21 cellular contexts compared by ENCODE assay signal in genomic region chr9:112719696-112720095, GRCh38. TPM values are rescaled to one million over a fixed set of nuclear protein-coding genes. Genes with fewer than 3 reads are reported as not detected.
DNase-seq lines count a peak whose midpoint lies in the region; ATAC-seq, FAIRE-seq and TF ChIP-seq lines count a peak whose summit lies in the region.
"Had no signal": no experiment of that assay in that cellular context is flagged by ENCODE, and none has a peak within 500 bp of the region (broad histone marks: within the 10 kb centered on the region; RNA-seq: fewer than 3 reads in every experiment).

No MANE protein-coding gene starts in this region.

- H3K4me3 Mint-ChIP-seq in activated T-helper 17 cell treated with anti-CD3 and anti-CD28 coated beads, Interleukin-2, amount 50 U/mL, for 72 hours, result peak overlapping the region; percentile 93
- H3K4me3 Mint-ChIP-seq in immature natural killer cell, result no peak overlapping the region
- H3K4me3 Mint-ChIP-seq in GM23338, result no peak overlapping the region
- H3K4me3 Mint-ChIP-seq: memory B cell, neural progenitor cell had no signal

- H3K4me1 ChIP-seq in HepG2 (ENCODE audit: insufficient read depth, low read length) (peaks cover 22% of the 10 kb centered on the region), right lobe of liver (peaks cover 0 to 8% (median 2%) of the 10 kb centered on the region in 4 donors), tibial nerve (peaks cover 0 to 20% (median 11%) of the 10 kb centered on the region in 4 donors), GM23338 (ENCODE audit: insufficient read depth) (no peaks in the 10 kb centered on the region)
- H3K4me1 ChIP-seq: neural progenitor cell had no signal

- 48% methylated on average over 2 of the region's 2 CpGs for WGBS in HepG2 (ENCODE audit: low lambda C conversion rate)
- 82% methylated on average over 2 of the region's 2 CpGs for WGBS in right lobe of liver (ENCODE audit: insufficient coverage, low coverage, low lambda C conversion rate, missing lambda C conversion rate)
- WGBS in tibial nerve, 2 donors, result 44 to 53% methylated on average over 2 of the region's 2 CpGs

- CTCF ChIA-PET in HepG2 (lab: Yijun Ruan, JAX; ENCODE audit: low intra/inter-chr PET ratio, low total read pairs), result no interaction called here

- H3K9me2 ChIP-seq in GM23338 (ENCODE audit: insufficient read depth), result no peaks in the 10 kb centered on the region

- intact Hi-C loops in HepG2 (cut with micrococcal nuclease; ENCODE audit: unreplicated experiment) (loop anchor here (10.0 kb wide), 1 partner anchor 335 kb away; the partner anchor contains the start of gene HSDL2), right lobe of liver (cut with DNase I) (no loop called here)

- no peaks in the 10 kb centered on the region for H3K9me3 Mint-ChIP-seq in activated T-helper 17 cell treated with anti-CD3 and anti-CD28 coated beads, Interleukin-2, amount 50 U/mL, for 72 hours
- H3K9me3 Mint-ChIP-seq in immature natural killer cell (no peaks in the 10 kb centered on the region), GM23338 (no peaks in the 10 kb centered on the region)
- H3K9me3 Mint-ChIP-seq: memory B cell, neural progenitor cell had no signal

- POLR2A ChIA-PET in HepG2 (lab: Yijun Ruan, JAX), result interaction anchor here (1.2 to 3.3 kb wide), 4 partner anchors 11 to 31 kb away, joined by 4 to 32 read pairs (median 11); partner anchors contain the start of gene SNX30

- TF ChIP-seq EP300 in HepG2 (IDR thresholded peaks at IDR 0.05; ENCODE audit: low read depth in 2 of 2, low read length in 2 of 2) (no peak), HepG2 (CRISPR knock-in tag; IDR thresholded peaks at IDR 0.05; ENCODE audit: borderline replicate concordance) (no peak), tibial nerve (IDR thresholded peaks at IDR 0.05) (no peak)

- H3K79me2 ChIP-seq in HepG2 (ENCODE audit: insufficient read depth, low read length) (peaks cover 14% of the 10 kb centered on the region), GM23338 (replicated peaks; ENCODE audit: insufficient read depth) (peaks cover 18% of the 10 kb centered on the region)

- DNase-seq in HepG2 (ENCODE audit: low spot score) (no peak), right lobe of liver (no peak), immature natural killer cell (no peak), tibial nerve (ENCODE audit: low spot score in 2 of 2) (no peak), UCSD-AML1 (lab: John Stamatoyannopoulos, UW; ENCODE audit: unreplicated experiment) (no peak), NCI-H82 treated with DMSO at 0.1 percent for 48 hours (lab: John Stamatoyannopoulos, UW; ENCODE audit: unreplicated experiment) (no peak), GM23338 (ENCODE audit: low spot score) (no peak)
- DNase-seq: ACHN; activated CD4-positive, CD25-positive, alpha-beta regulatory T cell treated with anti-CD3 and anti-CD28 coated beads, Interleukin-2, amount 50 U/mL, for 72 hours; activated gamma-delta T cell treated with Interleukin-2 at 50 U/mL for 16 hours; DMS153; kidney glomerular epithelial cell; NCI-H1436 treated with DMSO at 0.1 percent for 48 hours; NCI-H2227 treated with DMSO at 0.1 percent for 48 hours; NK-92 treated with Interleukin-12 subunit alpha and Interleukin-12 subunit beta, amount 100 ng/mL, for 24 hours; upper lobe of left lung had no signal

- TF ChIP-seq RAD21 in HepG2 (CRISPR knock-in tag; IDR thresholded peaks at IDR 0.05), result no peak

- no peak for FAIRE-seq in HepG2 (lab: Jason Lieb, UNC)
- FAIRE-seq: colon had no signal

- BruUV-seq in HepG2 (replicated peaks; lab: Mats Ljungman, UMichigan), result no TSS peak

- no peaks in the 10 kb centered on the region for H3K9me3 ChIP-seq in HepG2 (ENCODE audit: low read length)
- no peaks in the 10 kb centered on the region for H3K9me3 ChIP-seq in right lobe of liver
- H3K9me3 ChIP-seq in tibial nerve, result no peaks in the 10 kb centered on the region
- H3K9me3 ChIP-seq: upper lobe of left lung had no signal

- peaks cover 14% of the 10 kb centered on the region for H3K36me3 Mint-ChIP-seq in activated T-helper 17 cell treated with anti-CD3 and anti-CD28 coated beads, Interleukin-2, amount 50 U/mL, for 72 hours (ENCODE audit: low read depth)
- H3K36me3 Mint-ChIP-seq in immature natural killer cell (no peaks in the 10 kb centered on the region), GM23338 (ENCODE audit: low read depth) (peaks cover 3% of the 10 kb centered on the region; the same call in 2 of the 3 replicates)
- H3K36me3 Mint-ChIP-seq: memory B cell had no signal

- in situ Hi-C loops in HepG2 (cut with HindIII; ENCODE audit: extremely low pct_ligation_motif_present, low pct_unique_long_range_greater_than_20kb), result loop anchor here (25.0 kb wide), 2 partner anchors 232 to 632 kb away; partner anchors contain the start of gene KIAA1958

- H3K36me3 ChIP-seq in HepG2 (replicated peaks in 1 of 2; ENCODE audit: control insufficient read depth in 1 of 2, insufficient read depth in 2 of 2, low read length in 2 of 2), result no peaks in the 10 kb centered on the region; a peak in 1 of 5 replicates
- no peaks in the 10 kb centered on the region for H3K36me3 ChIP-seq in right lobe of liver
- peaks cover 0 to 3% (median 0%) of the 10 kb centered on the region in 3 donors for H3K36me3 ChIP-seq in tibial nerve
- H3K36me3 ChIP-seq in GM23338 (ENCODE audit: insufficient read depth), result no peaks in the 10 kb centered on the region; the same call in 1 of the 2 replicates
- H3K36me3 ChIP-seq: neural progenitor cell, upper lobe of left lung had no signal

- H3K4me1 Mint-ChIP-seq in activated T-helper 17 cell treated with anti-CD3 and anti-CD28 coated beads, Interleukin-2, amount 50 U/mL, for 72 hours, result peaks cover 10% of the 10 kb centered on the region
- H3K4me1 Mint-ChIP-seq in immature natural killer cell (peaks cover 15 to 29% of the 10 kb centered on the region in 2 donors), GM23338 (no peaks in the 10 kb centered on the region)

- no peak overlapping the region for H2AFZ ChIP-seq in HepG2 (ENCODE audit: low read length)
- no peak overlapping the region for H2AFZ ChIP-seq in GM23338
- H2AFZ ChIP-seq: neural progenitor cell had no signal

- no peaks in the 10 kb centered on the region for H3K27me3 Mint-ChIP-seq in activated T-helper 17 cell treated with anti-CD3 and anti-CD28 coated beads, Interleukin-2, amount 50 U/mL, for 72 hours
- H3K27me3 Mint-ChIP-seq in immature natural killer cell (ENCODE audit: low read depth in 3 of 3) (peaks cover 2 to 4% (median 4%) of the 10 kb centered on the region in 3 donors), GM23338 (ENCODE audit: insufficient read depth, low read depth, poor library complexity) (no peaks in the 10 kb centered on the region)
- H3K27me3 Mint-ChIP-seq: memory B cell had no signal

- 0 out of 2 replicates have a peak, but pooled peaks cover 6% of the 10 kb centered on the region for H3F3A ChIP-seq in GM23338 (replicated peaks; ENCODE audit: low read depth)

- H3K4me2 ChIP-seq in HepG2 (ENCODE audit: low read depth, low read length) (no peak overlapping the region), GM23338 (no peak overlapping the region)
- H3K4me2 ChIP-seq: neural progenitor cell had no signal

- ATAC-seq in HepG2, result no peak
- no peak for ATAC-seq in right lobe of liver
- ATAC-seq in activated T-helper 17 cell treated with anti-CD3 and anti-CD28 coated beads, Interleukin-2, amount 50 U/mL, for 72 hours (replicated peaks), result peak; percentile 11
- ATAC-seq in GM23338, result no peak
- ATAC-seq: Right ventricle myocardium inferior had no signal

- no peak for TF ChIP-seq POLR2A in HepG2 (IDR thresholded peaks at IDR 0.05; ENCODE audit: insufficient read depth in 1 of 2, low read depth in 2 of 2, low read length in 2 of 2)
- no peak for TF ChIP-seq POLR2A in right lobe of liver (IDR thresholded peaks at IDR 0.05)
- TF ChIP-seq POLR2A in tibial nerve (IDR thresholded peaks at IDR 0.05), result no peak

- H3K4me3 ChIP-seq in HepG2 (replicated peaks in 1 of 3; ENCODE audit: insufficient read depth in 1 of 3, low read depth in 2 of 3, low read length in 3 of 3), result no peak overlapping the region
- no peak overlapping the region for H3K4me3 ChIP-seq in right lobe of liver
- no peak overlapping the region for H3K4me3 ChIP-seq in tibial nerve
- H3K4me3 ChIP-seq in GM23338, result no peak overlapping the region
- H3K4me3 ChIP-seq: neural progenitor cell, upper lobe of left lung had no signal

- H3K27ac Mint-ChIP-seq in activated T-helper 17 cell treated with anti-CD3 and anti-CD28 coated beads, Interleukin-2, amount 50 U/mL, for 72 hours, result peak overlapping the region; percentile 44
- H3K27ac Mint-ChIP-seq in immature natural killer cell (peak overlapping the region in 4 of 6 donors; percentile 6 to 70 (median 45)), GM23338 (no peak overlapping the region)
- H3K27ac Mint-ChIP-seq: memory B cell, neural progenitor cell had no signal

- TF ChIP-seq CTCF in HepG2 (CRISPR knock-in tag; IDR thresholded peaks at IDR 0.05) (no peak), right lobe of liver (IDR thresholded peaks at IDR 0.05) (no peak), tibial nerve (IDR thresholded peaks at IDR 0.05) (no peak), GM23338 (conservative IDR thresholded peaks at IDR 0.05; ENCODE audit: low read depth in 2 of 2) (no peak)

- no peaks in the 10 kb centered on the region for H3K27me3 ChIP-seq in HepG2 (ENCODE audit: control insufficient read depth in 1 of 2, insufficient read depth in 2 of 2, low read length in 2 of 2)
- no peaks in the 10 kb centered on the region for H3K27me3 ChIP-seq in right lobe of liver
- H3K27me3 ChIP-seq in tibial nerve, result no peaks in the 10 kb centered on the region
- H3K27me3 ChIP-seq in GM23338 (ENCODE audit: insufficient read depth), result no peaks in the 10 kb centered on the region
- H3K27me3 ChIP-seq: neural progenitor cell, upper lobe of left lung had no signal

- H3K27ac ChIP-seq in HepG2 (ENCODE audit: extremely low read length, insufficient read depth, low read length) (no peak overlapping the region), right lobe of liver (no peak overlapping the region), tibial nerve (peak overlapping the region in 3 of 4 donors; percentile 30 to 95 (median 59)), GM23338 (ENCODE audit: low read depth) (no peak overlapping the region)
- H3K27ac ChIP-seq: neural progenitor cell, upper lobe of left lung had no signal

- H3K9ac ChIP-seq in HepG2 (ENCODE audit: insufficient read depth, low read depth, low read length), result no peak overlapping the region
- H3K9ac ChIP-seq: neural progenitor cell had no signal

- no peaks in the 10 kb centered on the region for H4K20me1 ChIP-seq in HepG2 (ENCODE audit: insufficient read depth, low read length)
- no peaks in the 10 kb centered on the region for H4K20me1 ChIP-seq in GM23338 (replicated peaks; ENCODE audit: insufficient read depth)

RNA-seq across cellular contexts. Expression of gene INIP, which starts 1.8 kb away (rescaled TPM):
- total RNA-seq in HepG2 (2016; rRNA removed; fragmentation: Illumina TruSeq; extraction: Trizol) (28.6 and 42.0 TPM in 2 replicates), right lobe of liver (10 to 100 TPM in 4 of 6 experiments, 1 to 10 TPM in 2; 8.2 to 15.5 (median 11.1) TPM), tibial nerve (10 to 100 TPM; 18.4 to 28.5 (median 24.9) TPM)
- 5.6 and 7.9 TPM in 2 replicates for total RNA-seq in HepG2 (2016; cell fraction: cytosol; rRNA removed; fragmentation: Illumina TruSeq; extraction: Trizol; ENCODE audit: low read depth)
- total RNA-seq in HepG2 (2016; cell fraction: insoluble cytoplasmic fraction; rRNA removed; fragmentation: Illumina TruSeq; extraction: Trizol), result 27.9 and 47.6 TPM in 2 replicates
- total RNA-seq in HepG2 (2016; cell fraction: membrane; rRNA removed; fragmentation: Illumina TruSeq; extraction: Trizol), result 14.2 and 16.6 TPM in 2 replicates
- total RNA-seq in HepG2 (2016; cell fraction: nucleus; rRNA removed; fragmentation: Illumina TruSeq; extraction: Trizol), result 10.3 and 11.5 TPM in 2 replicates
- polyA plus RNA-seq in HepG2 (2011; rRNA removed) (9.4 and 13.6 TPM in 2 replicates), immature natural killer cell (10 to 100 TPM; 27.9 to 39.6 (median 34.3) TPM), GM23338 (2016; fragmentation: Nextera tagmentation; extraction: Ambion mirVana) (24.7 and 30.4 TPM in 2 replicates)
- 5.2 and 7.7 TPM in 2 replicates for polyA plus RNA-seq in HepG2 (2011; cell fraction: cytosol; rRNA removed)
- polyA plus RNA-seq in HepG2 (2011; cell fraction: nucleus; rRNA removed), result 1.6 and 1.7 TPM in 2 replicates
- 9.3 and 10.7 TPM in 2 replicates for polyA plus RNA-seq in HepG2 (2012)
- polyA plus RNA-seq in HepG2 (2016; cell fraction: cytosol; fragmentation: Illumina TruSeq; extraction: Trizol; ENCODE audit: low read depth), result 5.3 and 8.1 TPM in 2 replicates
- 47.7 and 48.3 TPM in 2 replicates for polyA plus RNA-seq in HepG2 (2016; cell fraction: insoluble cytoplasmic fraction; fragmentation: Illumina TruSeq; extraction: Trizol; ENCODE audit: low read depth)
- 10.6 and 11.9 TPM in 2 replicates for polyA plus RNA-seq in HepG2 (2016; cell fraction: membrane; fragmentation: Illumina TruSeq; extraction: Trizol; ENCODE audit: low read depth)
- polyA plus RNA-seq in HepG2 (2016; cell fraction: nucleus; fragmentation: Illumina TruSeq; extraction: Trizol; ENCODE audit: insufficient read depth, low read depth), result 16.8 and 18.8 TPM in 2 replicates
- polyA minus RNA-seq in HepG2 (2011; rRNA and poly(A)+ RNA removed; ENCODE audit: low replicate concordance), result 9.8 and 17.0 TPM in 2 replicates
- polyA minus RNA-seq in HepG2 (2011; cell fraction: cytosol; rRNA and poly(A)+ RNA removed), result 7.9 and 9.6 TPM in 2 replicates
- polyA minus RNA-seq in HepG2 (2011; cell fraction: nucleus; rRNA and poly(A)+ RNA removed), result 6.8 and 7.8 TPM in 2 replicates
- total RNA-seq in activated T-helper 17 cell treated with anti-CD3 and anti-CD28 coated beads, Interleukin-2, amount 50 U/mL, for 72 hours, result 10 to 100 TPM; 30.7 to 34.6 TPM
- 16.7 and 26.7 TPM in 2 replicates for total RNA-seq in GM23338 (2014; rRNA removed; shearing (Covaris generic))

RNA-seq across cellular contexts. Expression of gene SNX30, which starts 30.9 kb away (rescaled TPM):
- total RNA-seq in HepG2 (2016; rRNA removed; fragmentation: Illumina TruSeq; extraction: Trizol), result 12.4 and 18.9 TPM in 2 replicates
- 1.1 and 1.5 TPM in 2 replicates for total RNA-seq in HepG2 (2016; cell fraction: cytosol; rRNA removed; fragmentation: Illumina TruSeq; extraction: Trizol; ENCODE audit: low read depth)
- total RNA-seq in HepG2 (2016; cell fraction: insoluble cytoplasmic fraction; rRNA removed; fragmentation: Illumina TruSeq; extraction: Trizol), result 12.6 and 18.4 TPM in 2 replicates
- 5.4 and 5.7 TPM in 2 replicates for total RNA-seq in HepG2 (2016; cell fraction: membrane; rRNA removed; fragmentation: Illumina TruSeq; extraction: Trizol)
- total RNA-seq in HepG2 (2016; cell fraction: nucleus; rRNA removed; fragmentation: Illumina TruSeq; extraction: Trizol), result 10.8 and 11.5 TPM in 2 replicates
- 4.4 TPM in 2 replicates for polyA plus RNA-seq in HepG2 (2011; rRNA removed)
- polyA plus RNA-seq in HepG2 (2011; cell fraction: cytosol; rRNA removed), result 4.3 and 5.1 TPM in 2 replicates
- 4.9 and 6.3 TPM in 2 replicates for polyA plus RNA-seq in HepG2 (2011; cell fraction: nucleus; rRNA removed)
- polyA plus RNA-seq in HepG2 (2012), result 6.1 and 6.8 TPM in 2 replicates
- polyA plus RNA-seq in HepG2 (2016; cell fraction: cytosol; fragmentation: Illumina TruSeq; extraction: Trizol; ENCODE audit: low read depth), result 0.32 and 0.33 TPM in 2 replicates
- 11.2 and 11.4 TPM in 2 replicates for polyA plus RNA-seq in HepG2 (2016; cell fraction: insoluble cytoplasmic fraction; fragmentation: Illumina TruSeq; extraction: Trizol; ENCODE audit: low read depth)
- polyA plus RNA-seq in HepG2 (2016; cell fraction: membrane; fragmentation: Illumina TruSeq; extraction: Trizol; ENCODE audit: low read depth), result 1.5 TPM in 2 replicates
- 7.7 and 8.6 TPM in 2 replicates for polyA plus RNA-seq in HepG2 (2016; cell fraction: nucleus; fragmentation: Illumina TruSeq; extraction: Trizol; ENCODE audit: insufficient read depth, low read depth)
- polyA minus RNA-seq in HepG2 (2011; rRNA and poly(A)+ RNA removed; ENCODE audit: low replicate concordance), result 5.0 and 13.7 TPM in 2 replicates
- 8.2 and 8.9 TPM in 2 replicates for polyA minus RNA-seq in HepG2 (2011; cell fraction: cytosol; rRNA and poly(A)+ RNA removed)
- polyA minus RNA-seq in HepG2 (2011; cell fraction: nucleus; rRNA and poly(A)+ RNA removed), result 11.2 and 12.4 TPM in 2 replicates
- total RNA-seq in right lobe of liver, result 1 to 10 TPM; 5.2 to 9.0 (median 7.5) TPM
- total RNA-seq in activated T-helper 17 cell treated with anti-CD3 and anti-CD28 coated beads, Interleukin-2, amount 50 U/mL, for 72 hours, result 1 to 10 TPM; 3.5 to 7.2 TPM
- 1 to 10 TPM; 1.1 to 3.1 (median 2.1) TPM for polyA plus RNA-seq in immature natural killer cell
- 10 to 100 TPM; 14.9 to 25.3 (median 17.0) TPM for total RNA-seq in tibial nerve
- 12.0 and 17.8 TPM in 2 replicates for total RNA-seq in GM23338 (2014; rRNA removed; shearing (Covaris generic))
- polyA plus RNA-seq in GM23338 (2016; fragmentation: Nextera tagmentation; extraction: Ambion mirVana), result 2.1 and 2.2 TPM in 2 replicates

Comparison
In these comparisons a context has a peak if more than half of its experiments do, and no peak if none do; other contexts are left out.
1. H3K27ac ChIP-seq: peak in tibial nerve (3 of 4); none in HepG2 (single experiment), right lobe of liver (0 of 3) and GM23338 (single experiment).